27 cellular contexts compared by ENCODE assay signal in the genomic region with DNA sequence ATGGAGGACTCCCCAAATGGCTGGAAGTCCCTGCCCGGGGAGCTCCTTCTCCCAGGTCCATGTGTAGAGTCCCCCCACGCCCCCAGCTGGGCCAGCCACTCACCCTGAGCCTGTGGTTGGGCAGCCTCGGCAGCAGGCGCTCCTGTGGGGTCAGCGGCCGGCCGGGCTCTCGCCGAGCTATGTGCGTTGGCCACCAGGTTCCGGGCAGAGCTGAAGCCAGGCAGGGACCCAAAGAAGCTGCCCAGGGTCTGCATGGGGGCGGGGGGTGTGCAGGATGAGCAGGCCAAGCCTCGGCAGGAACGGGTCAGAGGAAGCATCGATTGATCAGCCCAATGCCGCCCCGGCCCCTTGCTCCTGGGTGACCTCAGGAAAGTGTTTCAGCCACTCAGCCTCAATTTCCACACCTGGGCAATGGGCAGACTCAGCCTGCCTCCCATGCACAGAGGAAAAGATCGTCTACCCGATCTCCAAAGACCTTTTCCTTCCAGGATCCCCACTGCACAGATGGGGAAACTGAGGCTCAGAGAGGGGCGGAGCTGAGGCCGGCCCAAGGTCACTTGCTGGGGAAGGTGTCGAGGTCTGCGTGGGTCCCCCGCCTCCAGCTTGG. TPM values are rescaled to one million over a fixed set of nuclear protein-coding genes. Genes with fewer than 3 reads are reported as not detected.
A peak's percentile ranks its signal among the peaks of the same experiment; 100 is the strongest.
DNase-seq lines count a peak whose midpoint lies in the region; ATAC-seq and TF ChIP-seq lines count a peak whose summit lies in the region.
"Had no signal": no experiment of that assay in that cellular context is flagged by ENCODE, and none has a peak within 500 bp of the region (broad histone marks: within the 10 kb centered on the region; RNA-seq: fewer than 3 reads in every experiment).

No MANE protein-coding gene starts in this region.

- H3K36me3 Mint-ChIP-seq in activated naive CD4-positive, alpha-beta T cell treated with anti-CD3 and anti-CD28 coated beads, Interleukin-2, amount 10 ng/mL, durations not matched to agents 7 days and 5 days, result no peaks in the 10 kb centered on the region
- H3K36me3 Mint-ChIP-seq: activated naive CD4-positive, alpha-beta T cell treated with anti-CD3 and anti-CD28 coated beads, Interleukin-2, amount 50 U/mL, for 24 hours; immature natural killer cell had no signal

- H3K4me3 Mint-ChIP-seq in activated naive CD4-positive, alpha-beta T cell treated with anti-CD3 and anti-CD28 coated beads, Interleukin-2, amount 10 ng/mL, durations not matched to agents 7 days and 5 days, result no peak overlapping the region
- H3K4me3 Mint-ChIP-seq: activated CD4-positive, alpha-beta T cell treated with anti-CD3 and anti-CD28 coated beads, Interleukin-2, amount 10 ng/mL, durations not matched to agents 7 days and 5 days; activated naive CD4-positive, alpha-beta T cell treated with anti-CD3 and anti-CD28 coated beads, Interleukin-2, amount 50 U/mL, for 24 hours; activated T-helper 1 cell treated with anti-CD3 and anti-CD28 coated beads, Interleukin-12 subunit alpha, Interleukin-12 subunit beta, Interleukin-2, Interleukin-4 antibody, amounts not matched to agents 30 ng/mL and 10 ng/mL and 1 ng/mL, durations not matched to agents 14 hours and 24 hours and 36 hours; immature natural killer cell had no signal

- peaks cover 23% of the 10 kb centered on the region for H3K27me3 Mint-ChIP-seq in activated naive CD4-positive, alpha-beta T cell treated with anti-CD3 and anti-CD28 coated beads, Interleukin-2, amount 10 ng/mL, durations not matched to agents 7 days and 5 days
- H3K27me3 Mint-ChIP-seq: activated CD4-positive, alpha-beta T cell treated with anti-CD3 and anti-CD28 coated beads, Interleukin-2, amount 10 ng/mL, durations not matched to agents 7 days and 5 days had no signal

- H3K27ac ChIP-seq in WERI-Rb-1 (peak overlapping the region; percentile 76; the same call in 1 of the 2 replicates), esophagus squamous epithelium (peak overlapping the region; percentile 72 to 87 (median 77)), muscle layer of duodenum (ENCODE audit: low read length) (peak overlapping the region; percentile 31), subcutaneous abdominal adipose tissue (ENCODE audit: low read depth, low read length) (peak overlapping the region; percentile 97), upper lobe of right lung (no peak overlapping the region)
- H3K27ac ChIP-seq: hepatocyte, KMS-11, left lung, suprapubic skin had no signal

- no peaks in the 10 kb centered on the region for H3K9me3 Mint-ChIP-seq in activated naive CD4-positive, alpha-beta T cell treated with anti-CD3 and anti-CD28 coated beads, Interleukin-2, amount 10 ng/mL, durations not matched to agents 7 days and 5 days
- H3K9me3 Mint-ChIP-seq: activated CD4-positive, alpha-beta T cell treated with anti-CD3 and anti-CD28 coated beads, Interleukin-2, amount 10 ng/mL, durations not matched to agents 7 days and 5 days; activated naive CD4-positive, alpha-beta T cell treated with anti-CD3 and anti-CD28 coated beads, Interleukin-2, amount 50 U/mL, for 24 hours; activated T-helper 1 cell treated with anti-CD3 and anti-CD28 coated beads, Interleukin-12 subunit alpha, Interleukin-12 subunit beta, Interleukin-2, Interleukin-4 antibody, amounts not matched to agents 30 ng/mL and 10 ng/mL and 1 ng/mL, durations not matched to agents 14 hours and 24 hours and 36 hours; immature natural killer cell had no signal

- intact Hi-C loops in esophagus squamous epithelium (cut with DNase I), result no loop called here
- intact Hi-C loops in upper lobe of right lung (cut with DNase I), result no loop called here

- H3K9me3 ChIP-seq in WERI-Rb-1 (ENCODE audit: severe bottlenecking) (peaks cover 2% of the 10 kb centered on the region), esophagus squamous epithelium (no peaks in the 10 kb centered on the region), muscle layer of duodenum (ENCODE audit: control insufficient read depth in 1 of 2, low read length in 2 of 2) (no peaks in the 10 kb centered on the region), subcutaneous abdominal adipose tissue (ENCODE audit: control insufficient read depth in 5 of 5, low read length in 5 of 5) (no peaks in the 10 kb centered on the region), upper lobe of right lung (no peaks in the 10 kb centered on the region)
- H3K9me3 ChIP-seq: Caco-2, left lung, SK-N-SH, suprapubic skin had no signal

- DNase-seq in WERI-Rb-1 (no peak), esophagus squamous epithelium (lab: John Stamatoyannopoulos, UW) (no peak), upper lobe of right lung (no peak), EL (no peak)
- DNase-seq in activated CD4-positive, alpha-beta T cell treated with anti-CD3 and anti-CD28 coated beads for 48 hours, result no peak
- DNase-seq in activated naive CD4-positive, alpha-beta T cell treated with anti-CD3 and anti-CD28 coated beads, Interleukin-2, amount 10 ng/mL, durations not matched to agents 7 days and 5 days, result no peak
- DNase-seq: activated CD4-positive, alpha-beta T cell treated with anti-CD3 and anti-CD28 coated beads, Interleukin-2, amount 10 ng/mL, durations not matched to agents 7 days and 5 days; Caco-2; central memory CD4-positive, alpha-beta T cell; DMS79; HCEC 1CT; immature natural killer cell; NCI-H1436; NCI-H510A; NK-92 treated with Interleukin-12 subunit alpha and Interleukin-12 subunit beta, amount 100 ng/mL, for 24 hours; SK-N-SH had no signal

- no peak for TF ChIP-seq POLR2A in esophagus squamous epithelium (IDR thresholded peaks at IDR 0.05)

- TF ChIP-seq CTCF in WERI-Rb-1 (IDR thresholded peaks at IDR 0.05; ENCODE audit: low read depth, low read length) (no peak), esophagus squamous epithelium (IDR thresholded peaks at IDR 0.05) (no peak), upper lobe of right lung (IDR thresholded peaks at IDR 0.05) (no peak)

- peak overlapping the region; percentile 15 to 95 (median 75) for H3K9ac ChIP-seq in subcutaneous abdominal adipose tissue (ENCODE audit: low read length in 5 of 5)
- H3K9ac ChIP-seq: KMS-11, SK-N-SH had no signal

- no peak for ATAC-seq in upper lobe of right lung

- H3K27me3 ChIP-seq in WERI-Rb-1 (ENCODE audit: insufficient read depth, low read depth, severe bottlenecking), result no peaks in the 10 kb centered on the region
- peaks cover 0 to 17% (median 0%) of the 10 kb centered on the region in 4 donors for H3K27me3 ChIP-seq in esophagus squamous epithelium
- no peaks in the 10 kb centered on the region for H3K27me3 ChIP-seq in muscle layer of duodenum (ENCODE audit: low read depth, low read length)
- H3K27me3 ChIP-seq in subcutaneous abdominal adipose tissue (ENCODE audit: control insufficient read depth in 5 of 5, insufficient read depth in 4 of 5, low read length in 5 of 5), result peaks cover 0 to 2% (median 0%) of the 10 kb centered on the region in 5 donors
- no peaks in the 10 kb centered on the region for H3K27me3 ChIP-seq in upper lobe of right lung
- H3K27me3 ChIP-seq: hepatocyte had no signal

- no peaks in the 10 kb centered on the region; the same call in 1 of the 2 replicates for H3K36me3 ChIP-seq in WERI-Rb-1
- no peaks in the 10 kb centered on the region for H3K36me3 ChIP-seq in esophagus squamous epithelium
- peaks cover 0 to 9% of the 10 kb centered on the region in 2 donors for H3K36me3 ChIP-seq in muscle layer of duodenum (ENCODE audit: control insufficient read depth in 1 of 2, insufficient read depth in 2 of 2, low read length in 2 of 2)
- peaks cover 0 to 38% (median 25%) of the 10 kb centered on the region in 5 donors for H3K36me3 ChIP-seq in subcutaneous abdominal adipose tissue (ENCODE audit: control insufficient read depth in 5 of 5, insufficient read depth in 5 of 5, low read length in 5 of 5)
- no peaks in the 10 kb centered on the region for H3K36me3 ChIP-seq in upper lobe of right lung
- H3K36me3 ChIP-seq: left lung, suprapubic skin had no signal

- peaks cover 18 to 26% (median 20%) of the 10 kb centered on the region in 3 donors for H3K4me1 ChIP-seq in esophagus squamous epithelium
- H3K4me1 ChIP-seq in muscle layer of duodenum (ENCODE audit: control insufficient read depth in 1 of 2, insufficient read depth in 2 of 2, low read length in 2 of 2), result peaks cover 5 to 27% of the 10 kb centered on the region in 2 donors
- H3K4me1 ChIP-seq in subcutaneous abdominal adipose tissue (ENCODE audit: control insufficient read depth in 5 of 5, insufficient read depth in 5 of 5, low read length in 5 of 5), result peaks cover 14 to 75% (median 64%) of the 10 kb centered on the region in 5 donors
- H3K4me1 ChIP-seq in upper lobe of right lung, result no peaks in the 10 kb centered on the region
- H3K4me1 ChIP-seq: left lung had no signal

- WGBS in esophagus squamous epithelium, 2 donors, result 66 to 94% methylated on average over 3 to 5 of the region's 24 CpGs

- CTCF ChIA-PET in activated naive CD4-positive, alpha-beta T cell treated with anti-CD3 and anti-CD28 coated beads, Interleukin-2, amount 10 ng/mL, durations not matched to agents 7 days and 5 days (lab: Charles Lee), result no interaction called here

- no peaks in the 10 kb centered on the region for H3K4me1 Mint-ChIP-seq in activated naive CD4-positive, alpha-beta T cell treated with anti-CD3 and anti-CD28 coated beads, Interleukin-2, amount 10 ng/mL, durations not matched to agents 7 days and 5 days
- H3K4me1 Mint-ChIP-seq: activated CD4-positive, alpha-beta T cell treated with anti-CD3 and anti-CD28 coated beads, Interleukin-2, amount 10 ng/mL, durations not matched to agents 7 days and 5 days; activated naive CD4-positive, alpha-beta T cell treated with anti-CD3 and anti-CD28 coated beads, Interleukin-2, amount 50 U/mL, for 24 hours; immature natural killer cell had no signal

- no peak overlapping the region for H3K27ac Mint-ChIP-seq in activated naive CD4-positive, alpha-beta T cell treated with anti-CD3 and anti-CD28 coated beads, Interleukin-2, amount 10 ng/mL, durations not matched to agents 7 days and 5 days
- H3K27ac Mint-ChIP-seq: activated CD4-positive, alpha-beta T cell treated with anti-CD3 and anti-CD28 coated beads, Interleukin-2, amount 10 ng/mL, durations not matched to agents 7 days and 5 days; activated naive CD4-positive, alpha-beta T cell treated with anti-CD3 and anti-CD28 coated beads, Interleukin-2, amount 50 U/mL, for 24 hours; activated T-helper 1 cell treated with anti-CD3 and anti-CD28 coated beads, Interleukin-12 subunit alpha, Interleukin-12 subunit beta, Interleukin-2, Interleukin-4 antibody, amounts not matched to agents 30 ng/mL and 10 ng/mL and 1 ng/mL, durations not matched to agents 14 hours and 24 hours and 36 hours; immature natural killer cell had no signal

- H3K4me3 ChIP-seq in WERI-Rb-1 (ENCODE audit: low read depth, low read length) (no peak overlapping the region), esophagus squamous epithelium (peak overlapping the region in 3 of 4 donors; percentile 31 to 59 (median 33)), muscle layer of duodenum (ENCODE audit: low read depth in 1 of 2, low read length in 2 of 2) (peak overlapping the region; percentile 39 to 63), subcutaneous abdominal adipose tissue (ENCODE audit: low read depth in 1 of 5, low read length in 5 of 5) (peak overlapping the region; percentile 63 to 96 (median 81)), upper lobe of right lung (no peak overlapping the region)
- H3K4me3 ChIP-seq: hepatocyte, left lung, suprapubic skin had no signal

RNA-seq across cellular contexts. Expression of a gene that starts 0.7 kb away (rescaled TPM):
- total RNA-seq in esophagus squamous epithelium (1 to 10 TPM; 1.4 to 6.7 (median 2.4) TPM), upper lobe of right lung (4.1 TPM)
- total RNA-seq: activated CD4-positive, alpha-beta T cell treated with anti-CD3 and anti-CD28 coated beads, Interleukin-2, amount 10 ng/mL, durations not matched to agents 7 days and 5 days; activated T-helper 1 cell treated with anti-CD3 and anti-CD28 coated beads, Interleukin-12 subunit alpha, Interleukin-12 subunit beta, Interleukin-2, Interleukin-4 antibody, amounts not matched to agents 30 ng/mL and 10 ng/mL and 1 ng/mL, durations not matched to agents 14 hours and 24 hours and 36 hours; RPMI7951; T-helper 2 cell treated with Interferon-gamma antibody and Interleukin-4, amounts not matched to agents 100 ng/mL and 5 ng/mL, for 36 hours had no signal

RNA-seq across cellular contexts. Expression of a gene that starts 17.5 kb away (rescaled TPM):
- total RNA-seq in esophagus squamous epithelium, result 10 to 100 TPM in 1 of 4 donors, 1 to 10 TPM in 3; 1.9 to 12.9 (median 5.2) TPM
- 17.2 TPM for total RNA-seq in upper lobe of right lung
- total RNA-seq: activated CD4-positive, alpha-beta T cell treated with anti-CD3 and anti-CD28 coated beads, Interleukin-2, amount 10 ng/mL, durations not matched to agents 7 days and 5 days; activated T-helper 1 cell treated with anti-CD3 and anti-CD28 coated beads, Interleukin-12 subunit alpha, Interleukin-12 subunit beta, Interleukin-2, Interleukin-4 antibody, amounts not matched to agents 30 ng/mL and 10 ng/mL and 1 ng/mL, durations not matched to agents 14 hours and 24 hours and 36 hours; fibroblast of villous mesenchyme; RPMI7951; T-helper 2 cell treated with Interferon-gamma antibody and Interleukin-4, amounts not matched to agents 100 ng/mL and 5 ng/mL, for 36 hours had no signal

RNA-seq across cellular contexts. Expression of a gene that starts 22.3 kb away (rescaled TPM):
- total RNA-seq in esophagus squamous epithelium (10 to 100 TPM in 3 of 4 donors, 1 to 10 TPM in 1; 3.8 to 53.0 (median 21.1) TPM), upper lobe of right lung (15.9 TPM)
- total RNA-seq: fibroblast of villous mesenchyme, RPMI7951 had no signal

RNA-seq across cellular contexts. Expression of a gene that starts 41.9 kb away (rescaled TPM):
- total RNA-seq in esophagus squamous epithelium, result 1 to 10 TPM in 2 of 4 donors, under 1 TPM in 2; 0.61 to 4.3 (median 1.8) TPM
- total RNA-seq in upper lobe of right lung, result 20.3 TPM
- total RNA-seq: activated CD4-positive, alpha-beta T cell treated with anti-CD3 and anti-CD28 coated beads, Interleukin-2, amount 10 ng/mL, durations not matched to agents 7 days and 5 days; activated T-helper 1 cell treated with anti-CD3 and anti-CD28 coated beads, Interleukin-12 subunit alpha, Interleukin-12 subunit beta, Interleukin-2, Interleukin-4 antibody, amounts not matched to agents 30 ng/mL and 10 ng/mL and 1 ng/mL, durations not matched to agents 14 hours and 24 hours and 36 hours; T-helper 2 cell treated with Interferon-gamma antibody and Interleukin-4, amounts not matched to agents 100 ng/mL and 5 ng/mL, for 36 hours had no signal

RNA-seq across cellular contexts. Expression of a gene that starts 45.5 kb away (rescaled TPM):
- total RNA-seq in esophagus squamous epithelium (10 to 100 TPM; 18.4 to 28.8 (median 20.5) TPM), upper lobe of right lung (30.6 TPM)

Comparison
In these comparisons a context has a peak if more than half of its experiments do, and no peak if none do; other contexts are left out.
1. H3K4me3 ChIP-seq: peak in esophagus squamous epithelium (3 of 4), muscle layer of duodenum (2 of 2) and subcutaneous abdominal adipose tissue (5 of 5); none in WERI-Rb-1 (single experiment) and upper lobe of right lung (single experiment).